In the genomic region with DNA sequence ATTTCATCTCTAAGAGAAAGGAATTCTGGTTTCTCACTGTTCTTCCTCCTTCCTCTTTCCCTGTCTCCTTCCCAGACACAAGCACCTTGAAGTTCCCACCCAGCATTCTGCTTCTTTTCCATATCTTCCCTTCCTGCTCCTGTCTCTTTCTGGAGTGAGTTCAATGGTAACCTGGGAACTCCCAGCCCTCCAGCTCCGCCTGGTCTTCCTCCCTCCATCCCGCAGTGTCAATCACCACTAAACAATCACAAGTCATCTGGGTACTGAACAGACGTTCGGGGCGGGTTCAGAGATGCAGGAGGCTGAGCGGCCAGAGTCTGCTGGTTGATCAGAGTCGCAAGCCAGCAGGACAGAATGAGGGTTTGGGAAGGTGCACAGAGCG, we compare ENCODE assay signal across 14 cellular contexts. TPM values are rescaled to one million over a fixed set of nuclear protein-coding genes. Genes with fewer than 3 reads are reported as not detected.
A peak's percentile ranks its signal among the peaks of the same experiment; 100 is the strongest.
DNase-seq lines count a peak whose midpoint lies in the region; ATAC-seq, FAIRE-seq and TF ChIP-seq lines count a peak whose summit lies in the region.
"Had no signal": no experiment of that assay in that cellular context is flagged by ENCODE, and none has a peak within 500 bp of the region (broad histone marks: within the 10 kb centered on the region; RNA-seq: fewer than 3 reads in every experiment).

No MANE protein-coding gene starts in this region.

- CTCF ChIA-PET in A549 (lab: Yijun Ruan, JAX) = no interaction called here

- H3K4me2 ChIP-seq in A549 = peak overlapping the region; percentile 28; the same call in 1 of the 3 replicates

- TF ChIP-seq CTCF in A549 (IDR thresholded peaks at IDR 0.05) (no peak), epithelial cell of esophagus (IDR thresholded peaks at IDR 0.05; ENCODE audit: insufficient read depth, low read depth, low read length, missing control alignments) (no peak), lower leg skin (IDR thresholded peaks at IDR 0.05) (no peak)

- TF ChIP-seq POLR2A in A549 (IDR thresholded peaks at IDR 0.05; ENCODE audit: low read length) = no peak
- TF ChIP-seq POLR2A in lower leg skin (IDR thresholded peaks at IDR 0.05) = no peak

- no peaks in the 10 kb centered on the region for H3K9me3 ChIP-seq in A549
- H3K9me3 ChIP-seq in ES-I3 (ENCODE audit: control insufficient read depth, insufficient read depth, low read length) = no peaks in the 10 kb centered on the region
- H3K9me3 ChIP-seq: gastrocnemius medialis, neutrophil had no signal

- H3K4me1 ChIP-seq in A549 (0 out of 3 replicates have a peak, but pooled peaks cover 4% of the 10 kb centered on the region), ES-I3 (ENCODE audit: insufficient read depth, low read length) (peaks cover 11% of the 10 kb centered on the region; the same call in 1 of the 2 replicates)

- 18% methylated on average over 8 of the region's 8 CpGs for WGBS in A549 (ENCODE audit: missing lambda C conversion rate)
- 5 to 7% methylated on average over 8 of the region's 8 CpGs for WGBS in lower leg skin, 2 donors

- DNase-seq in A549 (ENCODE audit: low read depth in 1 of 2, low spot score in 1 of 2) (no peak), NCI-H510A treated with DMSO at 0.1 percent for 48 hours (lab: John Stamatoyannopoulos, UW) (peak; percentile 54), epithelial cell of esophagus (ENCODE audit: low read depth) (peak; percentile 32), lower leg skin (ENCODE audit: low spot score in 2 of 2) (no peak), NCI-H2081 treated with DMSO at 0.1 percent for 48 hours (lab: John Stamatoyannopoulos, UW) (no peak), medulla oblongata (ENCODE audit: extremely low spot score) (no peak)
- DNase-seq: amygdala, gastrocnemius medialis, NCI-H146, T-helper 2 cell had no signal

- TF ChIP-seq EP300 in A549 (IDR thresholded peaks at IDR 0.05) = no peak

- H3K36me3 ChIP-seq in ES-I3 (ENCODE audit: insufficient read depth, low read length) = no peaks in the 10 kb centered on the region
- H3K36me3 ChIP-seq: gastrocnemius medialis, neutrophil had no signal

- no peak overlapping the region for H3K4me3 ChIP-seq in A549
- no peak overlapping the region for H3K4me3 ChIP-seq in epithelial cell of esophagus (ENCODE audit: low read length)
- H3K4me3 ChIP-seq in lower leg skin (ENCODE audit: low read depth, poor library complexity, severe bottlenecking) = no peak overlapping the region
- H3K4me3 ChIP-seq: gastrocnemius medialis had no signal

- H3K9ac ChIP-seq in ES-I3 (ENCODE audit: low read depth, low read length) = peak overlapping the region; percentile 29; the same call in 1 of the 2 replicates

- ATAC-seq in A549 (peak in 1 of 2 experiments; percentile 49; a peak in 3 of 6 replicates), HG02588 (IDR thresholded peaks at IDR 0.05; ENCODE audit: unreplicated experiment) (no peak)
- ATAC-seq: gastrocnemius medialis had no signal

- TF ChIP-seq RAD21 in A549 (conservative IDR thresholded peaks at IDR 0.05 in 1 of 2, IDR thresholded peaks at IDR 0.05 in 1 of 2) = no peak

- FAIRE-seq in A549 (lab: Jason Lieb, UNC) = no peak

- POLR2A ChIA-PET in A549 (lab: Yijun Ruan, JAX) = no interaction called here

- no peak overlapping the region for H3K27ac ChIP-seq in A549
- H3K27ac ChIP-seq: gastrocnemius medialis, neutrophil had no signal

- intact Hi-C loops in lower leg skin (cut with DNase I; ENCODE audit: low total_unique reads) = no loop called here

TF ChIP-seq in A549, 52 proteins besides CTCF, POLR2A, EP300 and RAD21:
- no peak for TF ChIP-seq RNF2 (IDR thresholded peaks at IDR 0.05; ENCODE audit: borderline replicate concordance, low read depth)
- TF ChIP-seq CHD4 (IDR thresholded peaks at IDR 0.05; ENCODE audit: borderline replicate concordance) = no peak
- TF ChIP-seq JUNB (IDR thresholded peaks at IDR 0.05) = no peak
- no peak for TF ChIP-seq EHF (CRISPR knock-in tag; IDR thresholded peaks at IDR 0.05)

RNA-seq across cellular contexts. Expression of a gene that starts 7.7 kb away (rescaled TPM):
- polyA plus RNA-seq in A549 (2011; rRNA removed) (0.03 TPM in 1 of 2 replicates, not detected in the other), A549 (2017; fragmentation: RNase III; extraction: RNeasy Plus Mini Kit Qiagen cat#74134 plus additional on column Dnase treatment) (0.04 to 0.05 TPM (median 0.04 TPM) in 3 replicates)
- 0.04 and 0.05 TPM in 2 replicates for polyA plus RNA-seq in A549 (2012; cell fraction: cytosol; rRNA removed)
- 0.09 and 0.10 TPM in 2 replicates for polyA plus RNA-seq in A549 (2012; cell fraction: nucleus; rRNA removed)
- polyA minus RNA-seq in A549 (2011; rRNA and poly(A)+ RNA removed) = 0.04 and 0.10 TPM in 2 replicates
- under 1 TPM in 1 of 4 donors, not detected in 3; 0.08 TPM for total RNA-seq in lower leg skin

RNA-seq across cellular contexts. Expression of a gene that starts 21.7 kb away (rescaled TPM):
- 51.4 and 63.2 TPM in 2 replicates for polyA plus RNA-seq in A549 (2011; rRNA removed)
- polyA plus RNA-seq in A549 (2012; cell fraction: cytosol; rRNA removed) = 217 and 240 TPM in 2 replicates
- 158 TPM in 2 replicates for polyA plus RNA-seq in A549 (2012; cell fraction: nucleus; rRNA removed)
- polyA plus RNA-seq in A549 (2017; fragmentation: RNase III; extraction: RNeasy Plus Mini Kit Qiagen cat#74134 plus additional on column Dnase treatment) = 77.5 to 82.0 TPM (median 80.2 TPM) in 3 replicates
- polyA minus RNA-seq in A549 (2011; rRNA and poly(A)+ RNA removed) = 13.6 and 14.4 TPM in 2 replicates
- 10 to 100 TPM; 48.5 to 77.0 (median 61.2) TPM for total RNA-seq in lower leg skin

RNA-seq across cellular contexts. Expression of a gene that starts 47.1 kb away (rescaled TPM):
- not detected in 2 replicates for polyA plus RNA-seq in A549 (2011; rRNA removed)
- not detected in 2 replicates for polyA plus RNA-seq in A549 (2012; cell fraction: cytosol; rRNA removed)
- polyA plus RNA-seq in A549 (2012; cell fraction: nucleus; rRNA removed) = not detected in 2 replicates
- polyA plus RNA-seq in A549 (2017; fragmentation: RNase III; extraction: RNeasy Plus Mini Kit Qiagen cat#74134 plus additional on column Dnase treatment) = not detected in 3 replicates
- polyA minus RNA-seq in A549 (2011; rRNA and poly(A)+ RNA removed) = not detected in 2 replicates
- total RNA-seq in lower leg skin = not detected
- total RNA-seq: kidney epithelial cell had no signal

RNA-seq across cellular contexts. Expression of a gene that starts 57.6 kb away (rescaled TPM):
- 1.3 and 2.6 TPM in 2 replicates for polyA plus RNA-seq in A549 (2011; rRNA removed)
- 0.70 and 0.74 TPM in 2 replicates for polyA plus RNA-seq in A549 (2012; cell fraction: cytosol; rRNA removed)
- 1.8 and 2.4 TPM in 2 replicates for polyA plus RNA-seq in A549 (2012; cell fraction: nucleus; rRNA removed)
- 2.1 to 2.8 TPM (median 2.4 TPM) in 3 replicates for polyA plus RNA-seq in A549 (2017; fragmentation: RNase III; extraction: RNeasy Plus Mini Kit Qiagen cat#74134 plus additional on column Dnase treatment)
- polyA minus RNA-seq in A549 (2011; rRNA and poly(A)+ RNA removed) = 1.8 and 2.9 TPM in 2 replicates
- total RNA-seq in lower leg skin = 1 to 10 TPM in 1 of 4 donors, under 1 TPM in 1, not detected in 2; 0.30 to 4.5 TPM

Comparison
In these comparisons a context has a peak if more than half of its experiments do, and no peak if none do; other contexts are left out.
1. DNase-seq: peak in NCI-H510A treated with DMSO at 0.1 percent for 48 hours (single experiment) and epithelial cell of esophagus (single experiment); none in A549 (0 of 2), lower leg skin (0 of 2), NCI-H2081 treated with DMSO at 0.1 percent for 48 hours (single experiment) and medulla oblongata (single experiment).